ENCODE assay signal across 19 cellular contexts in genomic region chr5:62083661-62084060, GRCh38.
"Had no signal": no experiment of that assay in that cellular context is flagged by ENCODE, and none has a peak within 500 bp of the region (broad histone marks: within the 10 kb centered on the region; RNA-seq: fewer than 3 reads in every experiment).

No MANE protein-coding gene starts in this region.

- H3K9me3 Mint-ChIP-seq: dendritic cell treated with granulocyte-macrophage colony-stimulating factor and Interleukin-4, amounts not matched to agents 40 ng/mL and 50 ng/mL, for 4 days; effector memory CD8-positive, alpha-beta T cell had no signal

- H3K27ac Mint-ChIP-seq: dendritic cell treated with granulocyte-macrophage colony-stimulating factor and Interleukin-4, amounts not matched to agents 40 ng/mL and 50 ng/mL, for 4 days; effector memory CD8-positive, alpha-beta T cell; natural killer cell treated with Interleukin-12 subunit alpha and Interleukin-12 subunit beta and Interleukin-15 and Interleukin-18, amount 100 ng/mL, for 72 hours; neural progenitor cell; stimulated activated naive B cell treated with anti-CD40 and anti-IgM and Interleukin-4, amounts not matched to agents 10 μg/mL and 1 μg/mL and 100 μg/mL, for 72 hours had no signal

- H3K4me1 ChIP-seq: left ventricle myocardium inferior, lower lobe of right lung, right atrium auricular region, sigmoid colon had no signal

- H3K27ac ChIP-seq: left ventricle myocardium inferior, lower lobe of right lung, neural progenitor cell, ovary, right atrium auricular region, sigmoid colon, skin epidermis had no signal

- H3K9me3 ChIP-seq: left ventricle myocardium inferior, lower lobe of right lung, ovary, right atrium auricular region, sigmoid colon had no signal

- ATAC-seq: effector memory CD8-positive, alpha-beta T cell; left cardiac atrium; natural killer cell treated with Interleukin-12 subunit alpha and Interleukin-12 subunit beta and Interleukin-15 and Interleukin-18, amount 100 ng/mL, for 72 hours; stimulated activated naive B cell treated with anti-CD40 and anti-IgM and Interleukin-4, amounts not matched to agents 10 μg/mL and 1 μg/mL and 100 μg/mL, for 72 hours had no signal

- H3K36me3 Mint-ChIP-seq: natural killer cell treated with Interleukin-12 subunit alpha and Interleukin-12 subunit beta and Interleukin-15 and Interleukin-18, amount 100 ng/mL, for 72 hours; neural progenitor cell; stimulated activated naive B cell treated with anti-CD40 and anti-IgM and Interleukin-4, amounts not matched to agents 10 μg/mL and 1 μg/mL and 100 μg/mL, for 72 hours had no signal

- H3K4me2 ChIP-seq: neural progenitor cell had no signal

- H3K27me3 ChIP-seq: neural progenitor cell, ovary, right atrium auricular region, sigmoid colon had no signal

- H3K4me3 ChIP-seq: left ventricle myocardium inferior, lower lobe of right lung, neural progenitor cell, ovary, right atrium auricular region, sigmoid colon, skin epidermis had no signal

- H3K36me3 ChIP-seq: left ventricle myocardium inferior, lower lobe of right lung, neural progenitor cell, ovary, right atrium auricular region, sigmoid colon had no signal

- DNase-seq: effector memory CD8-positive, alpha-beta T cell; erythroblast; islet precursor cell; left cardiac atrium; left ventricle myocardium inferior; mesenchymal stem cell; midbrain; ovary; sigmoid colon; stimulated activated CD4-positive, alpha-beta T cell treated with anti-CD3 and anti-CD28 coated beads, Interleukin-2, amount 100 ng/mL, for 24 hours; stimulated activated CD4-positive, alpha-beta T cell treated with anti-CD3 and anti-CD28 coated beads, Interleukin-4, amount 100 ng/mL, for 4 hours; stimulated activated naive B cell treated with anti-CD40 and anti-IgM and Interleukin-4, amounts not matched to agents 10 μg/mL and 1 μg/mL and 100 μg/mL, for 72 hours; trophoblast cell had no signal

- H2AFZ ChIP-seq: neural progenitor cell had no signal

- H3K4me3 Mint-ChIP-seq: dendritic cell treated with granulocyte-macrophage colony-stimulating factor and Interleukin-4, amounts not matched to agents 40 ng/mL and 50 ng/mL, for 4 days; effector memory CD8-positive, alpha-beta T cell; natural killer cell treated with Interleukin-12 subunit alpha and Interleukin-12 subunit beta and Interleukin-15 and Interleukin-18, amount 100 ng/mL, for 72 hours; neural progenitor cell; stimulated activated naive B cell treated with anti-CD40 and anti-IgM and Interleukin-4, amounts not matched to agents 10 μg/mL and 1 μg/mL and 100 μg/mL, for 72 hours had no signal

- H3K4me1 Mint-ChIP-seq: stimulated activated naive B cell treated with anti-CD40 and anti-IgM and Interleukin-4, amounts not matched to agents 10 μg/mL and 1 μg/mL and 100 μg/mL, for 72 hours had no signal

- H3K27me3 Mint-ChIP-seq: dendritic cell treated with granulocyte-macrophage colony-stimulating factor and Interleukin-4, amounts not matched to agents 40 ng/mL and 50 ng/mL, for 4 days had no signal
